ENCODE assay signal across 16 cellular contexts in the genomic region with DNA sequence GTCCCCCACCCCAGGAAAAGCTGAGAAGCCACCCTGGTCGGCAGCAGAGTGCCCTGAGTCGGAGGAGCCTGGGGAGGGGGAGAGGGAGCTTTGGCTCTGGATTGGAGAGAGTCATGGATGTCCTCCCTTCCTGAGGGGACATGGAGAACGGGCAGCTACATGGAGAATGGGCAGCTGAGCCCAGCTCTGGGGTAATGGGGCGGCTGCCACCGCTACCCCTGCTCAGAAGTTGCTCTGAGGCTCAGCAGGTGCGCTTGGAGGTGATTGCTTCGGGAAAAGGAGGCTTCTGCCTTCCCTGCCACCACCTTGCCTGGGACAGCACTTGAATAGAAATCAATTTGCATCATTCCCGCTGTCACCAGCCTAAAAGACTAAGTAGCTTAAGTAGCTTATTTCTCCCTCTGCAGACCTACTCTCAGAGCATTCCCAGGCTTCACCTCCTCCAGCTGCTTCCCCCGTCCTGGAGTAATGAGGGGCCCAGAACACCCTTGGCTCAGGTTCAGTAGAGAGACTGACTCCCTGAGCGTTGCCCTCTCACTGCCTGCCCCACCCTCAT. TPM values are rescaled to one million over a fixed set of nuclear protein-coding genes. Genes with fewer than 3 reads are reported as not detected.
DNase-seq lines count a peak whose midpoint lies in the region; ATAC-seq and TF ChIP-seq lines count a peak whose summit lies in the region.
"Had no signal": no experiment of that assay in that cellular context is flagged by ENCODE, and none has a peak within 500 bp of the region (broad histone marks: within the 10 kb centered on the region; RNA-seq: fewer than 3 reads in every experiment).

No MANE protein-coding gene starts in this region.

- H2BK15ac ChIP-seq in H9 (ENCODE audit: low read depth, low read length): no peak overlapping the region

- H3K36me3 ChIP-seq in neural cell (ENCODE audit: insufficient read depth, low read length) (peaks cover 4% of the 10 kb centered on the region), sigmoid colon (no peaks in the 10 kb centered on the region)

- H3K9ac ChIP-seq in H9 (ENCODE audit: extremely low read depth, insufficient read length, low read length) (no peak overlapping the region), neural cell (ENCODE audit: low read length) (no peak overlapping the region)

- H4K5ac ChIP-seq in H9 (ENCODE audit: insufficient read length, low read depth, low read length): no peak overlapping the region

- H4K20me1 ChIP-seq in H9 (ENCODE audit: control insufficient read depth, insufficient read depth, insufficient read length) (peaks cover 3% of the 10 kb centered on the region), neural cell (ENCODE audit: insufficient read depth) (no peaks in the 10 kb centered on the region)

- H3K9me3 ChIP-seq in H9 (ENCODE audit: control insufficient read depth, low read depth, low read length) (no peaks in the 10 kb centered on the region), neural cell (ENCODE audit: low read length) (no peaks in the 10 kb centered on the region), sigmoid colon (no peaks in the 10 kb centered on the region)

- H3K4me3 Mint-ChIP-seq in H9: no peak overlapping the region

- no peaks in the 10 kb centered on the region for H3K9me3 Mint-ChIP-seq in H9

- H3K79me1 ChIP-seq in H9 (ENCODE audit: insufficient read depth, low read depth, low read length, poor library complexity, severe bottlenecking): no peaks in the 10 kb centered on the region

- intact Hi-C loops in sigmoid colon (cut with DNase I): no loop called here

- H3K79me2 ChIP-seq in H9 (ENCODE audit: insufficient read depth, low read length): no peaks in the 10 kb centered on the region
- peaks cover 9% of the 10 kb centered on the region for H3K79me2 ChIP-seq in neural cell (replicated peaks; ENCODE audit: insufficient read depth, low read length)

- no CpG with 5 or more reads among the region's 10 CpGs for WGBS in H9 (ENCODE audit: extremely low coverage, insufficient read length, low lambda C conversion rate)
- 46 to 52% methylated on average over 10 of the region's 10 CpGs for WGBS in sigmoid colon, 2 donors

- H3K27me3 ChIP-seq in H9 (ENCODE audit: insufficient read depth, low read length) (no peaks in the 10 kb centered on the region), neural cell (ENCODE audit: insufficient read depth, low read depth, low read length) (no peaks in the 10 kb centered on the region), sigmoid colon (peaks cover 4 to 58% (median 8%) of the 10 kb centered on the region in 3 donors)

- peak overlapping the region in 1 of 3 experiments; percentile 81; a peak in 2 of 7 replicates for H3K27ac Mint-ChIP-seq in H9

- H3K4me2 ChIP-seq in H9 (ENCODE audit: insufficient read depth, insufficient read length, low read length): no peak overlapping the region
- no peak overlapping the region for H3K4me2 ChIP-seq in neural cell (ENCODE audit: low read length)

- H3K4me3 ChIP-seq in neural cell (ENCODE audit: low read length) (no peak overlapping the region), sigmoid colon (no peak overlapping the region)

- H3K36me3 Mint-ChIP-seq in H9 (ENCODE audit: insufficient read depth in 1 of 3, low read depth in 3 of 3): no peaks in the 10 kb centered on the region

- TF ChIP-seq EP300 in neural cell (conservative IDR thresholded peaks at IDR 0.05; ENCODE audit: poor library complexity, severe bottlenecking) (peak; percentile 16), sigmoid colon (IDR thresholded peaks at IDR 0.05) (no peak)

- H3K4me1 ChIP-seq in H9 (ENCODE audit: insufficient read depth, low read length) (0 out of 2 replicates have a peak, but pooled peaks cover 2% of the 10 kb centered on the region), sigmoid colon (no peaks in the 10 kb centered on the region)

- H2BK12ac ChIP-seq in H9 (ENCODE audit: insufficient read length, low read depth, low read length): no peak overlapping the region

- H2BK120ac ChIP-seq in H9 (ENCODE audit: low read depth, low read length, poor library complexity, severe bottlenecking): no peak overlapping the region

- no peak overlapping the region for H3K18ac ChIP-seq in H9 (ENCODE audit: insufficient read length, low read depth, low read length)

- 0 out of 2 replicates have a peak overlapping the region, but pooled peaks have one; percentile 22 for H3K14ac ChIP-seq in H9 (ENCODE audit: insufficient read depth, low read length)

- no peak for DNase-seq in H9
- peak; percentile 22 for DNase-seq in sigmoid colon
- no peak for DNase-seq in activated gamma-delta T cell (lab: John Stamatoyannopoulos, UW)
- no peak for DNase-seq in H4 (ENCODE audit: low spot score)
- DNase-seq: ACHN, KBM-7, NCI-H1105 treated with DMSO at 0.1 percent for 48 hours, NCI-H1694 treated with DMSO at 0.1 percent for 48 hours, NCI-H345, NCI-H526 treated with DMSO at 0.1 percent for 48 hours had no signal

- H3K56ac ChIP-seq in H9 (ENCODE audit: insufficient read length, low read depth, low read length): no peak overlapping the region

- H3K27me3 Mint-ChIP-seq in H9 (ENCODE audit: low read depth): peaks cover 7% of the 10 kb centered on the region

- no peaks in the 10 kb centered on the region for H3F3A ChIP-seq in neural cell (ENCODE audit: insufficient read depth, low read length, poor library complexity, severe bottlenecking)

- no peaks in the 10 kb centered on the region for H3K9me2 ChIP-seq in neural cell (ENCODE audit: insufficient read depth, low read length)

- no peaks in the 10 kb centered on the region for H3K23me2 ChIP-seq in H9 (ENCODE audit: insufficient read length, low read depth, low read length, poor library complexity, severe bottlenecking)

- H3K27ac ChIP-seq in H9 (ENCODE audit: insufficient read length, low read depth, low read length) (no peak overlapping the region), VCaP (peak overlapping the region; percentile 97), neural cell (ENCODE audit: low read length) (no peak overlapping the region), sigmoid colon (no peak overlapping the region)
- H3K27ac ChIP-seq: C4-2B had no signal

- no peak overlapping the region for H2AK5ac ChIP-seq in H9 (ENCODE audit: insufficient read length, low read length)

- no peak overlapping the region for H2BK5ac ChIP-seq in H9 (ENCODE audit: insufficient read length, low read length)

- no peak for TF ChIP-seq POLR2A in sigmoid colon (IDR thresholded peaks at IDR 0.05)

- no peak overlapping the region for H3K4ac ChIP-seq in H9 (ENCODE audit: low read depth, low read length)

- no peak overlapping the region for H2BK20ac ChIP-seq in H9 (ENCODE audit: low read depth, low read length, poor library complexity, severe bottlenecking)

- H4K8ac ChIP-seq in H9 (replicated peaks; ENCODE audit: insufficient read length, low read depth, low read length): no peak overlapping the region

- peak; percentile 11 for TF ChIP-seq RAD21 in neural cell (conservative IDR thresholded peaks at IDR 0.05)

- peaks cover 23 to 41% of the 10 kb centered on the region in 2 experiments for H3K4me1 Mint-ChIP-seq in H9

- TF ChIP-seq CTCF in H9 (conservative IDR thresholded peaks at IDR 0.05) (no peak), VCaP (conservative IDR thresholded peaks at IDR 0.05) (no peak), neural cell (IDR thresholded peaks at IDR 0.05; ENCODE audit: poor library complexity, severe bottlenecking) (no peak), sigmoid colon (IDR thresholded peaks at IDR 0.05) (no peak)

- no peak for ATAC-seq in HG03378 (IDR thresholded peaks at IDR 0.05; ENCODE audit: unreplicated experiment)
- ATAC-seq: HCT116, Right ventricle myocardium inferior had no signal

- no peak overlapping the region for H3K23ac ChIP-seq in H9 (ENCODE audit: insufficient read length, low read depth, low read length)

- no peak overlapping the region for H3T11ph ChIP-seq in H9 (ENCODE audit: low read length)

- no peak overlapping the region for H4K91ac ChIP-seq in H9 (ENCODE audit: insufficient read length, low read depth, low read length)

- H2AFZ ChIP-seq in H9 (ENCODE audit: low read length) (no peak overlapping the region), neural cell (ENCODE audit: low read depth, low read length) (no peak overlapping the region)

TF ChIP-seq in neural cell, 6 proteins besides CTCF, POLR2A, EP300 and RAD21:
- no peak for TF ChIP-seq TAF1 (IDR thresholded peaks at IDR 0.05; ENCODE audit: low read depth)
- TF ChIP-seq, protein P1, sequence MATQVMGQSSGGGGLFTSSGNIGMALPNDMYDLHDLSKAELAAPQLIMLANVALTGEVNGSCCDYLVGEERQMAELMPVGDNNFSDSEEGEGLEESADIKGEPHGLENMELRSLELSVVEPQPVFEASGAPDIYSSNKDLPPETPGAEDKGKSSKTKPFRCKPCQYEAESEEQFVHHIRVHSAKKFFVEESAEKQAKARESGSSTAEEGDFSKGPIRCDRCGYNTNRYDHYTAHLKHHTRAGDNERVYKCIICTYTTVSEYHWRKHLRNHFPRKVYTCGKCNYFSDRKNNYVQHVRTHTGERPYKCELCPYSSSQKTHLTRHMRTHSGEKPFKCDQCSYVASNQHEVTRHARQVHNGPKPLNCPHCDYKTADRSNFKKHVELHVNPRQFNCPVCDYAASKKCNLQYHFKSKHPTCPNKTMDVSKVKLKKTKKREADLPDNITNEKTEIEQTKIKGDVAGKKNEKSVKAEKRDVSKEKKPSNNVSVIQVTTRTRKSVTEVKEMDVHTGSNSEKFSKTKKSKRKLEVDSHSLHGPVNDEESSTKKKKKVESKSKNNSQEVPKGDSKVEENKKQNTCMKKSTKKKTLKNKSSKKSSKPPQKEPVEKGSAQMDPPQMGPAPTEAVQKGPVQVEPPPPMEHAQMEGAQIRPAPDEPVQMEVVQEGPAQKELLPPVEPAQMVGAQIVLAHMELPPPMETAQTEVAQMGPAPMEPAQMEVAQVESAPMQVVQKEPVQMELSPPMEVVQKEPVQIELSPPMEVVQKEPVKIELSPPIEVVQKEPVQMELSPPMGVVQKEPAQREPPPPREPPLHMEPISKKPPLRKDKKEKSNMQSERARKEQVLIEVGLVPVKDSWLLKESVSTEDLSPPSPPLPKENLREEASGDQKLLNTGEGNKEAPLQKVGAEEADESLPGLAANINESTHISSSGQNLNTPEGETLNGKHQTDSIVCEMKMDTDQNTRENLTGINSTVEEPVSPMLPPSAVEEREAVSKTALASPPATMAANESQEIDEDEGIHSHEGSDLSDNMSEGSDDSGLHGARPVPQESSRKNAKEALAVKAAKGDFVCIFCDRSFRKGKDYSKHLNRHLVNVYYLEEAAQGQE (IDR thresholded peaks at IDR 0.05; ENCODE audit: borderline replicate concordance): peak; percentile 24
- no peak for TF ChIP-seq EZH2 (IDR thresholded peaks at IDR 0.05; ENCODE audit: borderline replicate concordance, insufficient read depth, low read length, poor library complexity, severe bottlenecking)
- TF ChIP-seq SMC3 (conservative IDR thresholded peaks at IDR 0.05; ENCODE audit: poor library complexity): no peak
- no peak for TF ChIP-seq POLR2AphosphoS5 (IDR thresholded peaks at IDR 0.05)
- no peak for TF ChIP-seq MXI1 (conservative IDR thresholded peaks at IDR 0.05; ENCODE audit: poor library complexity, severe bottlenecking)

RNA-seq across cellular contexts. Expression of gene DISP3, which starts 8.3 kb away (rescaled TPM):
- total RNA-seq in H9 (2021) (3.5 and 3.6 TPM in 2 replicates), sigmoid colon (under 1 TPM in 2 of 4 donors, not detected in 2; under 0.01 to 0.28 TPM)
- polyA plus RNA-seq in neural cell (14.9 and 21.8 TPM in 2 replicates), sigmoid colon (under 1 TPM in 1 of 3 donors, not detected in 2; 0.16 TPM)
- polyA minus RNA-seq in neural cell: 13.2 and 16.3 TPM in 2 replicates
- total RNA-seq in H4 (2014; rRNA removed; shearing (Covaris generic)): 0.27 and 0.31 TPM in 2 replicates
